Comparison of ENCODE assay signal across 19 cellular contexts in genomic region chr12:56804684-56805083, GRCh38. TPM values are rescaled to one million over a fixed set of nuclear protein-coding genes. Genes with fewer than 3 reads are reported as not detected.
DNase-seq lines count a peak whose midpoint lies in the region; ATAC-seq, FAIRE-seq and TF ChIP-seq lines count a peak whose summit lies in the region.
"Had no signal": no experiment of that assay in that cellular context is flagged by ENCODE, and none has a peak within 500 bp of the region (broad histone marks: within the 10 kb centered on the region; RNA-seq: fewer than 3 reads in every experiment).

No MANE protein-coding gene starts in this region.

- H3K27ac Mint-ChIP-seq in endodermal cell, result no peak overlapping the region
- H3K27ac Mint-ChIP-seq: CD14-positive monocyte; CD4-positive, alpha-beta memory T cell; GM23338; HFFc6 had no signal

- intact Hi-C loops in right lobe of liver (cut with DNase I), result no loop called here
- intact Hi-C loops in pancreas (cut with DNase I), result no loop called here
- intact Hi-C loops in aorta (cut with DNase I), result no loop called here
- intact Hi-C loops in gastrocnemius medialis (cut with DNase I; ENCODE audit: low total_unique reads), result no loop called here

- no peaks in the 10 kb centered on the region for H3K27me3 ChIP-seq in endodermal cell (ENCODE audit: control insufficient read depth, insufficient read depth, low read length, poor library complexity, severe bottlenecking)
- no peaks in the 10 kb centered on the region for H3K27me3 ChIP-seq in right lobe of liver
- no peaks in the 10 kb centered on the region for H3K27me3 ChIP-seq in pancreas
- H3K27me3 ChIP-seq in aorta (ENCODE audit: control insufficient read depth in 1 of 2, insufficient read depth in 2 of 2, low read length in 1 of 2), result no peaks in the 10 kb centered on the region
- no peaks in the 10 kb centered on the region for H3K27me3 ChIP-seq in gastrocnemius medialis
- H3K27me3 ChIP-seq: BLaER1 had no signal

- no peak overlapping the region for H3K4me3 Mint-ChIP-seq in endodermal cell
- H3K4me3 Mint-ChIP-seq: CD14-positive monocyte; CD4-positive, alpha-beta memory T cell; GM23338; HFFc6 had no signal

- TF ChIP-seq POLR2A in right lobe of liver (IDR thresholded peaks at IDR 0.05) (no peak), gastrocnemius medialis (IDR thresholded peaks at IDR 0.05) (no peak)

- DNase-seq in endodermal cell (peak; percentile 46), right lobe of liver (peak in 2 of 3 donors; percentile 50 to 60), pancreas (peak in 2 of 6 donors; percentile 4 to 56), aorta (no peak), NCI-H187 treated with DMSO at 0.1 percent for 48 hours (lab: John Stamatoyannopoulos, UW) (no peak), gastrocnemius medialis (no peak)
- DNase-seq: 8988T; CD4-positive, alpha-beta memory T cell; DMS153; DMS79; GF-D8; HFFc6; IMR-90 had no signal

- FAIRE-seq in pancreas (lab: Jason Lieb, UNC), result no peak

- H3K9me3 ChIP-seq in endodermal cell (ENCODE audit: control insufficient read depth, low read length) (peaks cover 10% of the 10 kb centered on the region), right lobe of liver (no peaks in the 10 kb centered on the region), pancreas (no peaks in the 10 kb centered on the region), aorta (ENCODE audit: control insufficient read depth, low read length) (peaks cover 2% of the 10 kb centered on the region), gastrocnemius medialis (peaks cover 0 to 7% (median 0%) of the 10 kb centered on the region in 3 donors)

- H3K9ac ChIP-seq in endodermal cell (ENCODE audit: extremely low read depth, low read length, poor library complexity, severe bottlenecking), result no peak overlapping the region
- H3K9ac ChIP-seq: BLaER1 had no signal

- no peaks in the 10 kb centered on the region for H3K36me3 Mint-ChIP-seq in endodermal cell (ENCODE audit: low read depth)
- H3K36me3 Mint-ChIP-seq: CD14-positive monocyte had no signal

- H3K4me3 ChIP-seq in endodermal cell (ENCODE audit: low read length), result no peak overlapping the region
- H3K4me3 ChIP-seq in right lobe of liver, result no peak overlapping the region
- H3K4me3 ChIP-seq in pancreas, result no peak overlapping the region
- H3K4me3 ChIP-seq in aorta (ENCODE audit: low read length in 2 of 2), result no peak overlapping the region
- H3K4me3 ChIP-seq in gastrocnemius medialis, result no peak overlapping the region
- H3K4me3 ChIP-seq: BLaER1, GM23338 had no signal

- TF ChIP-seq CTCF in endodermal cell (conservative IDR thresholded peaks at IDR 0.05), result no peak
- TF ChIP-seq CTCF in right lobe of liver (IDR thresholded peaks at IDR 0.05), result no peak
- TF ChIP-seq CTCF in pancreas (IDR thresholded peaks at IDR 0.05), result no peak
- TF ChIP-seq CTCF in gastrocnemius medialis (IDR thresholded peaks at IDR 0.05 in 4 of 5, conservative IDR thresholded peaks at IDR 0.05 in 1 of 5), result no peak

- H3K36me3 ChIP-seq in endodermal cell (ENCODE audit: control insufficient read depth, insufficient read depth, low read length), result no peaks in the 10 kb centered on the region
- no peaks in the 10 kb centered on the region for H3K36me3 ChIP-seq in right lobe of liver
- H3K36me3 ChIP-seq in pancreas, result no peaks in the 10 kb centered on the region
- no peaks in the 10 kb centered on the region for H3K36me3 ChIP-seq in aorta (ENCODE audit: control insufficient read depth in 1 of 2, insufficient read depth in 2 of 2, low read length in 1 of 2)
- H3K36me3 ChIP-seq in gastrocnemius medialis, result no peaks in the 10 kb centered on the region
- H3K36me3 ChIP-seq: BLaER1 had no signal

- in situ Hi-C loops in gastrocnemius medialis (cut with MboI; ENCODE audit: low sequenced_read_pairs in 4 of 4), result no loop called here

- H3K27me3 Mint-ChIP-seq in endodermal cell (ENCODE audit: insufficient read depth), result no peaks in the 10 kb centered on the region

- peaks cover 18% of the 10 kb centered on the region for H3K9me3 Mint-ChIP-seq in endodermal cell
- H3K9me3 Mint-ChIP-seq: HFFc6 had no signal

- H3K4me1 ChIP-seq in endodermal cell (ENCODE audit: control insufficient read depth, insufficient read depth, low read length) (no peaks in the 10 kb centered on the region), right lobe of liver (peaks cover 0 to 39% (median 19%) of the 10 kb centered on the region in 4 donors), pancreas (no peaks in the 10 kb centered on the region), aorta (ENCODE audit: control insufficient read depth in 1 of 2, insufficient read depth in 2 of 2, low read length in 2 of 2) (no peaks in the 10 kb centered on the region), gastrocnemius medialis (no peaks in the 10 kb centered on the region)
- H3K4me1 ChIP-seq: BLaER1 had no signal

- 72 to 79% methylated on average over 3 to 6 of the region's 6 CpGs for WGBS in endodermal cell (ENCODE audit: insufficient coverage in 1 of 2, insufficient read length in 1 of 2), 2 experiments
- WGBS in right lobe of liver (ENCODE audit: insufficient coverage, low coverage, low lambda C conversion rate, missing lambda C conversion rate), result no CpG with 5 or more reads among the region's 6 CpGs
- 43 to 50% methylated on average over 6 of the region's 6 CpGs for WGBS in pancreas, 2 donors
- 87 to 88% methylated on average over 6 of the region's 6 CpGs for WGBS in aorta, 2 donors

- ATAC-seq in right lobe of liver (peak; percentile 12 to 23 (median 16)), pancreas (peak; percentile 24 to 84 (median 45)), aorta (ENCODE audit: low FRiP score) (peak; percentile 16), gastrocnemius medialis (no peak), GM21360 (IDR thresholded peaks at IDR 0.05; ENCODE audit: unreplicated experiment) (no peak)
- ATAC-seq: HCT116 had no signal

- H3K27ac ChIP-seq in endodermal cell (ENCODE audit: low read depth, low read length) (no peak overlapping the region), right lobe of liver (peak overlapping the region in 2 of 3 donors; percentile 45 to 86), pancreas (no peak overlapping the region), aorta (ENCODE audit: low read depth in 1 of 2, low read length in 2 of 2) (no peak overlapping the region), gastrocnemius medialis (no peak overlapping the region)
- H3K27ac ChIP-seq: BLaER1, HL-60 had no signal

- no peaks in the 10 kb centered on the region for H3K4me1 Mint-ChIP-seq in endodermal cell
- H3K4me1 Mint-ChIP-seq: CD14-positive monocyte; CD4-positive, alpha-beta memory T cell; GM23338 had no signal

RNA-seq across cellular contexts. Expression of gene HSD17B6, which starts 41.6 kb away (rescaled TPM):
- total RNA-seq in endodermal cell (under 1 TPM; 0.57 to 0.89 TPM), right lobe of liver (1,000 to 10,000 TPM in 1 of 6 experiments, 100 to 1,000 TPM in 5; 243 to 1,112 (median 514) TPM), pancreas (under 1 TPM in 3 of 6 donors, not detected in 3; 0.12 to 0.66 (median 0.31) TPM), aorta (1 to 10 TPM in 1 of 2 donors, under 1 TPM in 1; 0.66 to 3.3 TPM), gastrocnemius medialis (1 to 10 TPM in 3 of 4 donors, not detected in 1; 1.2 to 2.3 (median 1.6) TPM)
- 3.2 TPM for polyA plus RNA-seq in endodermal cell (2013, experiment 1 of 2)
- polyA plus RNA-seq in endodermal cell (2013, experiment 2 of 2), result 1.4 TPM
- polyA plus RNA-seq in pancreas (1 to 10 TPM in 1 of 2 donors, under 1 TPM in 1; 0.15 to 1.3 TPM), aorta (1 to 10 TPM in 1 of 2 donors, not detected in 1; 1.9 TPM)

RNA-seq across cellular contexts. Expression of gene PRIM1, which starts 52.6 kb away (rescaled TPM):
- total RNA-seq in endodermal cell (10 to 100 TPM; 34.8 to 44.2 TPM), right lobe of liver (1 to 10 TPM; 1.3 to 8.5 (median 4.5) TPM), pancreas (1 to 10 TPM; 2.8 to 6.5 (median 4.2) TPM), aorta (1 to 10 TPM; 3.2 to 4.6 TPM), gastrocnemius medialis (1 to 10 TPM; 3.2 to 5.9 (median 3.7) TPM)
- polyA plus RNA-seq in endodermal cell (2013, experiment 1 of 2), result 50.0 TPM
- 46.0 TPM for polyA plus RNA-seq in endodermal cell (2013, experiment 2 of 2)
- polyA plus RNA-seq in pancreas (1 to 10 TPM; 2.4 to 4.4 TPM), aorta (1 to 10 TPM; 1.9 to 2.4 TPM)

Comparison
In these comparisons a context has a peak if more than half of its experiments do, and no peak if none do; other contexts are left out.
1. DNase-seq: peak in endodermal cell (single experiment) and right lobe of liver (2 of 3); none in aorta (0 of 2), NCI-H187 treated with DMSO at 0.1 percent for 48 hours (single experiment) and gastrocnemius medialis (0 of 2).
2. H3K27ac ChIP-seq: peak in right lobe of liver (2 of 3); none in endodermal cell (single experiment), pancreas (0 of 4), aorta (0 of 2) and gastrocnemius medialis (0 of 4).
3. ATAC-seq: peak in right lobe of liver (4 of 4), pancreas (4 of 4) and aorta (single experiment); none in gastrocnemius medialis (0 of 2) and GM21360 (single experiment).
4. RNA of gene HSD17B6, which starts 41.6 kb away (total RNA-seq): 243 to 1,112 TPM in right lobe of liver; 0.66 to 3.3 TPM in aorta, 1.2 to 2.3 TPM in gastrocnemius medialis, 0.57 to 0.89 TPM in endodermal cell and 0.12 to 0.66 TPM in pancreas; every median in the first group is over 10 times any median in the second.